Comparison of ENCODE assay signal across 18 cellular contexts in the genomic region with DNA sequence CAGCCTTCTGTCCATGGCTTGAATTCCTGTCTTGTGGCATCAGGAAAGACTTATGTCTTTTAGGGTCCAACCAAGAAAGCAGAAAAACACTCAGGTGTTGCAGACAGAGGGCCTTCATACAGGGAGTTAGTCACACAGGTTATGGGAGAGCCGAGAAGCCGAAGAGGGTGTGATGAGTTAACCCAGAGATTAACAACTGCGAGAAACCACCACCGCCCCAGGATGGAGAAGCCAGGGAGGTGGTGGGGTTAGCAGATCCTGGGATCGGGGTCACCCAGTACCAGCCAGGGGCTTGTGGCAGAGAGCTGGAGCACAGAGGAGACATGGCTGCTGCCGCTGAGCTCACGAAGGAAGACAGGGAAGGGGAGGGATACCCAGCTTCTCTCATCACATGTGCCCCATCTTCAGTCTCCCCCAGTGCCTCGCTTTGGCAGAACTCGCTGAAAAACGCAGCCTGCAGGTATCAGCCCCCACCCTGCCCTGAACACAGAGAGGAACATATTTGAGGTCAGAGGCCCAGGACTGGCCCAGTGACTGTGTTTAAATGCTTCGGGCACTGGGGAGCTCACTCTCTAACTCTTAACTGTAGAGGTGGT. TPM values are rescaled to one million over a fixed set of nuclear protein-coding genes. Genes with fewer than 3 reads are reported as not detected.
"Had no signal": no experiment of that assay in that cellular context is flagged by ENCODE, and none has a peak within 500 bp of the region (broad histone marks: within the 10 kb centered on the region; RNA-seq: fewer than 3 reads in every experiment).

No MANE protein-coding gene starts in this region.

- H3K36me3 ChIP-seq: sigmoid colon, uterus had no signal

- ATAC-seq: psoas muscle, T-helper 17 cell had no signal

- H3K4me1 Mint-ChIP-seq: brain, endodermal cell had no signal

- H3K36me3 Mint-ChIP-seq: activated naive CD4-positive, alpha-beta T cell treated with anti-CD3 and anti-CD28 coated beads, Interleukin-2, amount 10 ng/mL, durations not matched to agents 7 days and 5 days; brain; naive thymus-derived CD4-positive, alpha-beta T cell had no signal

- H3K4me3 Mint-ChIP-seq: activated B cell treated with CpG ODN at 0.5 μM for 24 hours; activated naive CD4-positive, alpha-beta T cell treated with anti-CD3 and anti-CD28 coated beads, Interleukin-2, amount 10 ng/mL, durations not matched to agents 7 days and 5 days; activated T-helper 1 cell treated with anti-CD3 and anti-CD28 coated beads, Interleukin-12 subunit alpha, Interleukin-12 subunit beta, Interleukin-2, Interleukin-4 antibody, amounts not matched to agents 30 ng/mL and 10 ng/mL and 1 ng/mL, durations not matched to agents 14 hours and 24 hours and 36 hours; brain; endodermal cell had no signal

- H3K9me3 Mint-ChIP-seq: activated B cell treated with CpG ODN at 0.5 μM for 24 hours; activated naive CD4-positive, alpha-beta T cell treated with anti-CD3 and anti-CD28 coated beads, Interleukin-2, amount 10 ng/mL, durations not matched to agents 7 days and 5 days; activated T-helper 1 cell treated with anti-CD3 and anti-CD28 coated beads, Interleukin-12 subunit alpha, Interleukin-12 subunit beta, Interleukin-2, Interleukin-4 antibody, amounts not matched to agents 30 ng/mL and 10 ng/mL and 1 ng/mL, durations not matched to agents 14 hours and 24 hours and 36 hours; brain; endodermal cell; naive thymus-derived CD4-positive, alpha-beta T cell had no signal

- H3K27ac ChIP-seq: psoas muscle, sigmoid colon, uterus had no signal

- H3K4me1 ChIP-seq: psoas muscle, sigmoid colon, uterus had no signal

- H3K9ac ChIP-seq: SK-N-SH had no signal

- H3K4me3 ChIP-seq: lung, psoas muscle, sigmoid colon, uterus had no signal

- H3K27ac Mint-ChIP-seq: activated B cell treated with CpG ODN at 0.5 μM for 24 hours; activated naive CD4-positive, alpha-beta T cell treated with anti-CD3 and anti-CD28 coated beads, Interleukin-2, amount 10 ng/mL, durations not matched to agents 7 days and 5 days; activated T-helper 1 cell treated with anti-CD3 and anti-CD28 coated beads, Interleukin-12 subunit alpha, Interleukin-12 subunit beta, Interleukin-2, Interleukin-4 antibody, amounts not matched to agents 30 ng/mL and 10 ng/mL and 1 ng/mL, durations not matched to agents 14 hours and 24 hours and 36 hours; brain; endodermal cell; naive thymus-derived CD4-positive, alpha-beta T cell; T-helper 17 cell had no signal

- H3K4me2 ChIP-seq: SK-N-SH had no signal

- DNase-seq: activated B cell treated with CpG ODN at 0.5 μM for 24 hours; activated CD4-positive, alpha-beta T cell treated with anti-CD3 and anti-CD28 coated beads, Interleukin-2, amount 50 U/mL, for 4 hours; dermis blood vessel endothelial cell; endodermal cell; erythroblast; hippocampal formation; occipital lobe; psoas muscle; sigmoid colon; stimulated activated naive CD4-positive, alpha-beta T cell treated with Interleukin-2 at 50 U/mL for 16 hours; T-helper 17 cell; uterus had no signal

- H3K9me2 ChIP-seq: SK-N-SH had no signal

- H3K9me3 ChIP-seq: psoas muscle, sigmoid colon, SK-N-SH, uterus had no signal

- H3K27me3 ChIP-seq: uterus had no signal

RNA-seq across cellular contexts. Expression of a gene that starts 58.7 kb away (rescaled TPM):
- total RNA-seq: dermis blood vessel endothelial cell had no signal
